ENCODE assay signal across 8 cellular contexts in the genomic region with DNA sequence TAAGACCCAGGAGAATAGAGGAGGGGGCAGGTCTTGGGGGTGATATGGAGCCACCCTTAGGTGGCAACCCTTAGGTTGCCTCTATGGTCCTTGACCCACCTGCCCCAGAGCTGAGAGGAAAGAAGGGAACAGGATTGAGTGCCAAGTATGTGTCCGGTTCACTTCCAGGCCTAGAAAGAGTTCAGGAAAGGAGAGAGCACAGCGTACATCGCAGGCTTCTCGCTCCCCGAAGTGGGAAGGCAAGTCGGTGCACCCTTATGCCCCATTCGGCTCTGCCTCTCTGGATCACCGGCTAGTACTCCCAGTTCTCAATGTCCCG. TPM values are rescaled to one million over a fixed set of nuclear protein-coding genes. Genes with fewer than 3 reads are reported as not detected.
DNase-seq lines count a peak whose midpoint lies in the region; ATAC-seq lines count a peak whose summit lies in the region.
"Had no signal": no experiment of that assay in that cellular context is flagged by ENCODE, and none has a peak within 500 bp of the region (broad histone marks: within the 10 kb centered on the region; RNA-seq: fewer than 3 reads in every experiment).

No MANE protein-coding gene starts in this region.

- peaks cover 24% of the 10 kb centered on the region for H3K4me1 ChIP-seq in mucosa of stomach (ENCODE audit: control insufficient read depth, insufficient read depth, low read length)

- no peaks in the 10 kb centered on the region for H3K9me3 Mint-ChIP-seq in activated naive CD8-positive, alpha-beta T cell treated with anti-CD3 and anti-CD28 coated beads, Interleukin-2, amount 10 ng/mL, durations not matched to agents 7 days and 5 days

- H3K4me1 Mint-ChIP-seq in activated naive CD8-positive, alpha-beta T cell treated with anti-CD3 and anti-CD28 coated beads, Interleukin-2, amount 10 ng/mL, durations not matched to agents 7 days and 5 days = peaks cover 19% of the 10 kb centered on the region

- no peak for DNase-seq in H7
- DNase-seq in activated naive CD8-positive, alpha-beta T cell treated with anti-CD3 and anti-CD28 coated beads, Interleukin-2, amount 10 ng/mL, durations not matched to agents 7 days and 5 days = no peak
- no peak for DNase-seq in GOT3 (lab: John Stamatoyannopoulos, UW)
- no peak for DNase-seq in NCI-H187 (lab: John Stamatoyannopoulos, UW)

- POLR2A ChIA-PET in activated naive CD8-positive, alpha-beta T cell treated with anti-CD3 and anti-CD28 coated beads, Interleukin-2, amount 10 ng/mL, durations not matched to agents 7 days and 5 days (lab: Charles Lee) = interaction anchor here (0.9 to 2.4 kb wide), 3 partner anchors 33 to 55 kb away, joined by 3 to 10 read pairs (median 4); partner anchors contain the start of gene SP2

- peaks cover 92% of the 10 kb centered on the region for H3K27me3 Mint-ChIP-seq in activated naive CD8-positive, alpha-beta T cell treated with anti-CD3 and anti-CD28 coated beads, Interleukin-2, amount 10 ng/mL, durations not matched to agents 7 days and 5 days

- peak overlapping the region; percentile 39 for H3K4me3 Mint-ChIP-seq in activated naive CD8-positive, alpha-beta T cell treated with anti-CD3 and anti-CD28 coated beads, Interleukin-2, amount 10 ng/mL, durations not matched to agents 7 days and 5 days

- H3K36me3 ChIP-seq in H7 (replicated peaks; ENCODE audit: control insufficient read depth, insufficient read depth, low read length) = no peaks in the 10 kb centered on the region
- no peaks in the 10 kb centered on the region for H3K36me3 ChIP-seq in mucosa of stomach (ENCODE audit: control insufficient read depth, insufficient read depth, low read length)

- H3K27me3 ChIP-seq in H7 (ENCODE audit: control insufficient read depth, insufficient read depth, low read length) (peaks cover 98% of the 10 kb centered on the region), mucosa of stomach (ENCODE audit: control insufficient read depth, insufficient read depth, low read length) (peaks cover 93% of the 10 kb centered on the region)

- H3K27ac Mint-ChIP-seq in activated naive CD8-positive, alpha-beta T cell treated with anti-CD3 and anti-CD28 coated beads, Interleukin-2, amount 10 ng/mL, durations not matched to agents 7 days and 5 days = no peak overlapping the region

- H3K9me3 ChIP-seq in mucosa of stomach (ENCODE audit: control insufficient read depth, low read length) = no peaks in the 10 kb centered on the region

- no peaks in the 10 kb centered on the region for H3K36me3 Mint-ChIP-seq in activated naive CD8-positive, alpha-beta T cell treated with anti-CD3 and anti-CD28 coated beads, Interleukin-2, amount 10 ng/mL, durations not matched to agents 7 days and 5 days

- peak overlapping the region; percentile 45 for H3K4me3 ChIP-seq in H7 (ENCODE audit: insufficient read depth, low read depth, low read length)
- no peak overlapping the region for H3K4me3 ChIP-seq in mucosa of stomach (ENCODE audit: low read length)
- H3K4me3 ChIP-seq: GM12878 had no signal

- H3K9ac ChIP-seq in mucosa of stomach (ENCODE audit: low read length) = peak overlapping the region; percentile 45

- no peak for ATAC-seq in activated naive CD8-positive, alpha-beta T cell treated with anti-CD3 and anti-CD28 coated beads, Interleukin-2, amount 10 ng/mL, durations not matched to agents 7 days and 5 days (ENCODE audit: low read depth)
- no peak for ATAC-seq in GM18868 (IDR thresholded peaks at IDR 0.05; ENCODE audit: unreplicated experiment)

RNA-seq across cellular contexts. Expression of gene SP6, which starts 0.6 kb away (rescaled TPM):
- 0.07 and 0.10 TPM in 2 replicates for total RNA-seq in H7 (2014; rRNA removed; shearing (Covaris generic))
- total RNA-seq in activated naive CD8-positive, alpha-beta T cell treated with anti-CD3 and anti-CD28 coated beads, Interleukin-2, amount 10 ng/mL, durations not matched to agents 7 days and 5 days = under 1 TPM; 0.09 to 0.22 TPM
- total RNA-seq: GM12878, RPMI7951 had no signal

RNA-seq across cellular contexts. Expression of gene SCRN2, which starts 9.3 kb away (rescaled TPM):
- total RNA-seq in H7 (2014; rRNA removed; shearing (Covaris generic)) = 35.5 and 48.6 TPM in 2 replicates
- 10 to 100 TPM; 38.0 to 39.6 TPM for total RNA-seq in activated naive CD8-positive, alpha-beta T cell treated with anti-CD3 and anti-CD28 coated beads, Interleukin-2, amount 10 ng/mL, durations not matched to agents 7 days and 5 days

RNA-seq across cellular contexts. Expression of gene LRRC46, which starts 18.9 kb away (rescaled TPM):
- 0.21 and 0.30 TPM in 2 replicates for total RNA-seq in H7 (2014; rRNA removed; shearing (Covaris generic))
- under 1 TPM; 0.42 to 0.43 TPM for total RNA-seq in activated naive CD8-positive, alpha-beta T cell treated with anti-CD3 and anti-CD28 coated beads, Interleukin-2, amount 10 ng/mL, durations not matched to agents 7 days and 5 days
- total RNA-seq: RPMI7951 had no signal

RNA-seq across cellular contexts. Expression of gene MRPL10, which starts 19.0 kb away (rescaled TPM):
- 138 and 156 TPM in 2 replicates for total RNA-seq in H7 (2014; rRNA removed; shearing (Covaris generic))
- total RNA-seq in activated naive CD8-positive, alpha-beta T cell treated with anti-CD3 and anti-CD28 coated beads, Interleukin-2, amount 10 ng/mL, durations not matched to agents 7 days and 5 days = 10 to 100 TPM; 49.7 to 50.3 TPM

RNA-seq across cellular contexts. Expression of gene OSBPL7, which starts 28.7 kb away (rescaled TPM):
- 11.3 and 21.8 TPM in 2 replicates for total RNA-seq in H7 (2014; rRNA removed; shearing (Covaris generic))
- total RNA-seq in activated naive CD8-positive, alpha-beta T cell treated with anti-CD3 and anti-CD28 coated beads, Interleukin-2, amount 10 ng/mL, durations not matched to agents 7 days and 5 days = 10 to 100 TPM; 50.8 to 50.9 TPM
